26 cellular contexts compared by ENCODE assay signal in genomic region chr7:68433462-68433861, GRCh38.
"Had no signal": no experiment of that assay in that cellular context is flagged by ENCODE, and none has a peak within 500 bp of the region (broad histone marks: within the 10 kb centered on the region; RNA-seq: fewer than 3 reads in every experiment).

No MANE protein-coding gene starts in this region.

- H3K27ac Mint-ChIP-seq: activated CD4-positive, alpha-beta memory T cell treated with anti-CD3 and anti-CD28 coated beads for 36 hours; activated CD4-positive, alpha-beta T cell treated with anti-CD3 and anti-CD28 coated beads, Interleukin-2, amount 10 ng/mL, durations not matched to agents 24 days and 14 days; activated T-cell treated with anti-CD3 and anti-CD28 coated beads, Interleukin-2, amount 50 U/mL, for 24 hours; activated T-helper 17 cell treated with anti-CD3 and anti-CD28 coated beads, Interleukin-2, amount 50 U/mL, for 72 hours; nephron progenitor cell had no signal

- H3K9me3 ChIP-seq: breast epithelium, esophagus squamous epithelium, gastrocnemius medialis, left ventricle myocardium inferior, neutrophil, pancreas, prostate gland, right atrium auricular region had no signal

- DNase-seq: activated CD4-positive, alpha-beta memory T cell treated with anti-CD3 and anti-CD28 coated beads for 36 hours; activated CD4-positive, alpha-beta T cell treated with anti-CD3 and anti-CD28 coated beads, Interleukin-2, amount 10 ng/mL, durations not matched to agents 24 days and 14 days; activated CD4-positive, CD25-positive, alpha-beta regulatory T cell treated with anti-CD3 and anti-CD28 coated beads, Interleukin-2, amount 50 U/mL, for 72 hours; activated CD8-positive, alpha-beta memory T cell treated with anti-CD3 and anti-CD28 coated beads, Interleukin-2, amount 50 U/mL, for 4 hours; activated gamma-delta T cell treated with Interleukin-2 at 50 U/mL for 16 hours; activated naive CD4-positive, alpha-beta T cell treated with anti-CD3 and anti-CD28 coated beads, Interleukin-2, amount 50 U/mL, for 16 hours; activated T-cell treated with anti-CD3 and anti-CD28 coated beads, Interleukin-2, amount 50 U/mL, for 24 hours; amygdala; central memory CD4-positive, alpha-beta T cell; effector CD8-positive, alpha-beta T cell; esophagus squamous epithelium; gastrocnemius medialis; glutamatergic neuron; left ventricle myocardium inferior; mesendoderm; nephron progenitor cell; pancreas; stimulated activated naive CD4-positive, alpha-beta T cell; T-helper 2 cell had no signal

- H3K36me3 ChIP-seq: breast epithelium, esophagus squamous epithelium, gastrocnemius medialis, left ventricle myocardium inferior, neutrophil, pancreas, prostate gland, right atrium auricular region, tibial nerve had no signal

- ATAC-seq: activated T-helper 17 cell treated with anti-CD3 and anti-CD28 coated beads, Interleukin-2, amount 50 U/mL, for 72 hours; gastrocnemius medialis; pancreas had no signal

- H3K36me3 Mint-ChIP-seq: activated CD4-positive, alpha-beta memory T cell treated with anti-CD3 and anti-CD28 coated beads for 36 hours had no signal

- H3K4me3 ChIP-seq: breast epithelium, esophagus squamous epithelium, gastrocnemius medialis, left ventricle myocardium inferior, lung, pancreas, prostate gland, right atrium auricular region, tibial nerve had no signal

- H3K27me3 ChIP-seq: breast epithelium, esophagus squamous epithelium, gastrocnemius medialis, neutrophil, pancreas, right atrium auricular region, tibial nerve had no signal

- H3K4me3 Mint-ChIP-seq: activated CD4-positive, alpha-beta memory T cell treated with anti-CD3 and anti-CD28 coated beads for 36 hours; activated CD4-positive, alpha-beta T cell treated with anti-CD3 and anti-CD28 coated beads, Interleukin-2, amount 10 ng/mL, durations not matched to agents 24 days and 14 days; activated T-cell treated with anti-CD3 and anti-CD28 coated beads, Interleukin-2, amount 50 U/mL, for 24 hours; activated T-helper 17 cell treated with anti-CD3 and anti-CD28 coated beads, Interleukin-2, amount 50 U/mL, for 72 hours; nephron progenitor cell had no signal

- H3K9me3 Mint-ChIP-seq: nephron progenitor cell had no signal

- H3K27me3 Mint-ChIP-seq: activated CD4-positive, alpha-beta memory T cell treated with anti-CD3 and anti-CD28 coated beads for 36 hours; activated CD4-positive, alpha-beta T cell treated with anti-CD3 and anti-CD28 coated beads, Interleukin-2, amount 10 ng/mL, durations not matched to agents 24 days and 14 days; activated T-cell treated with anti-CD3 and anti-CD28 coated beads, Interleukin-2, amount 50 U/mL, for 24 hours; activated T-helper 17 cell treated with anti-CD3 and anti-CD28 coated beads, Interleukin-2, amount 50 U/mL, for 72 hours had no signal

- H3K4me1 ChIP-seq: breast epithelium, esophagus squamous epithelium, gastrocnemius medialis, pancreas, prostate gland had no signal

- H3K4me1 Mint-ChIP-seq: activated CD4-positive, alpha-beta T cell treated with anti-CD3 and anti-CD28 coated beads, Interleukin-2, amount 10 ng/mL, durations not matched to agents 24 days and 14 days; activated T-helper 17 cell treated with anti-CD3 and anti-CD28 coated beads, Interleukin-2, amount 50 U/mL, for 72 hours had no signal
